ENCODE assay signal across 23 cellular contexts in the genomic region with DNA sequence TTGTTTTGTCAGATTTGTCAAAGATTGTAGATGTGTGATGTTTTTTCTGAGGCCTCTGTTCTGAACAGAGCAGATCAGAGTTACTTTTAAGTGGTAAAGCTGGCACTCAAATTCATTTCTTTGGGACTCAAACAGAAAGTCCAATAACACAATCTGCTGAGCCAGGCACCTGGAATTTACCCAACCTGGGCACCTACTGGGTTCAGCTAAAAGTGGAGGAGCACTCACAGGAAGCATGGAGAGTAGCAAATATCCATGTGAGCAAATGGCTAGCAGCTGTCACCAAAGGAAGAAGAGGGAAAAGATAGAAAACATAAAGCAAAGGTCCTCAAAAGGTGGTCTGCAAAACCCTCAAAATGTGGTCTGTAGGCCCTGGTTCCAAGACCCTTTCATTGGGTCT.
DNase-seq lines count a peak whose midpoint lies in the region; ATAC-seq, FAIRE-seq and TF ChIP-seq lines count a peak whose summit lies in the region.
"Had no signal": no experiment of that assay in that cellular context is flagged by ENCODE, and none has a peak within 500 bp of the region (broad histone marks: within the 10 kb centered on the region; RNA-seq: fewer than 3 reads in every experiment).

No MANE protein-coding gene starts in this region.

- H3K79me2 ChIP-seq in H1 (ENCODE audit: control insufficient read depth in 1 of 2, insufficient read depth in 2 of 2, low read length in 2 of 2), result no peaks in the 10 kb centered on the region

- ATAC-seq in WTC11, result no peak
- no peak for ATAC-seq in HG02884 (IDR thresholded peaks at IDR 0.05; ENCODE audit: unreplicated experiment)
- ATAC-seq: A549, GM12878, HCT116 had no signal

- H3K36me3 ChIP-seq in H1 (ENCODE audit: control insufficient read depth in 2 of 4, insufficient read depth in 4 of 4, low read length in 3 of 4), result no peaks in the 10 kb centered on the region
- H3K36me3 ChIP-seq: BE2C had no signal

- 0 out of 2 replicates have a peak overlapping the region, but pooled peaks have one; percentile 10 for H2BK5ac ChIP-seq in H1 (ENCODE audit: low read depth, low read length)

- H2BK20ac ChIP-seq in H1 (ENCODE audit: low read length), result no peak overlapping the region

- no peak overlapping the region for H3K56ac ChIP-seq in H1 (replicated peaks; ENCODE audit: insufficient read length, low read depth, low read length)

- peak; percentile 36 for FAIRE-seq in GM12892 (lab: Jason Lieb, UNC)
- FAIRE-seq in H1 (lab: Jason Lieb, UNC), result no peak
- FAIRE-seq: A549, G401.6, GM12878 had no signal

- H4K5ac ChIP-seq in H1 (ENCODE audit: insufficient read length, low read depth, low read length), result no peak overlapping the region

- no peak for TF ChIP-seq POLR2A in GM12892 (IDR thresholded peaks at IDR 0.05; ENCODE audit: low read depth, low read length)
- no peak for TF ChIP-seq POLR2A in H1 (IDR thresholded peaks at IDR 0.05; ENCODE audit: control extremely low read depth in 1 of 2, low read depth in 2 of 2, low read length in 2 of 2)

- H3K27ac Mint-ChIP-seq in WTC11, result peak overlapping the region; percentile 24; the same call in 1 of the 2 replicates
- H3K27ac Mint-ChIP-seq: CD4-positive, alpha-beta T cell; CD8-positive, alpha-beta memory T cell had no signal

- TF ChIP-seq CTCF in WTC11 (IDR thresholded peaks at IDR 0.05) (no peak), H1 (IDR thresholded peaks at IDR 0.05; ENCODE audit: control extremely low read depth in 1 of 3, insufficient read depth in 1 of 3, low read depth in 1 of 3, low read length in 3 of 3) (no peak), GM10248 (IDR thresholded peaks at IDR 0.05; ENCODE audit: control extremely low read depth, extremely low read depth, low read depth, missing control alignments) (no peak)

- no peaks in the 10 kb centered on the region for H3K27me3 Mint-ChIP-seq in WTC11 (ENCODE audit: low read depth)
- H3K27me3 Mint-ChIP-seq: CD4-positive, alpha-beta T cell; CD8-positive, alpha-beta memory T cell had no signal

- TF ChIP-seq EP300 in H1 (IDR thresholded peaks at IDR 0.05; ENCODE audit: borderline replicate concordance in 1 of 2, low read depth in 2 of 2, low read length in 2 of 2), result no peak

- peaks cover 31% of the 10 kb centered on the region for H3K4me1 Mint-ChIP-seq in WTC11
- H3K4me1 Mint-ChIP-seq: CD8-positive, alpha-beta memory T cell had no signal

- H2BK15ac ChIP-seq in H1 (ENCODE audit: low read length), result no peak overlapping the region

- no peak overlapping the region for H3K27ac ChIP-seq in H1 (ENCODE audit: low read depth, low read length)
- H3K27ac ChIP-seq: A549; BLaER1 treated with 17β-estradiol and CSF1 and Interleukin-3, amounts not matched to agents 10 nM and 100 nM had no signal

- no peak overlapping the region for H3K4me2 ChIP-seq in H1 (ENCODE audit: insufficient read depth in 1 of 2, low read depth in 2 of 2, low read length in 2 of 2)
- H3K4me2 ChIP-seq: A549; BLaER1 treated with 17β-estradiol and CSF1 and Interleukin-3, amounts not matched to agents 10 nM and 100 nM had no signal

- no peak overlapping the region for H3K4me3 Mint-ChIP-seq in WTC11
- H3K4me3 Mint-ChIP-seq: CD14-positive monocyte; CD4-positive, alpha-beta T cell; CD8-positive, alpha-beta memory T cell had no signal

- no peak overlapping the region for H2AFZ ChIP-seq in H1 (ENCODE audit: low read length)

- no peak overlapping the region for H2AK5ac ChIP-seq in H1 (ENCODE audit: low read depth, low read length)

- H3K4ac ChIP-seq in H1 (replicated peaks; ENCODE audit: insufficient read length, low read depth, low read length), result no peak overlapping the region

- H3K23ac ChIP-seq in H1 (ENCODE audit: insufficient read length), result no peak overlapping the region

- H3K23me2 ChIP-seq in H1 (ENCODE audit: low read depth, low read length), result no peaks in the 10 kb centered on the region

- no peak overlapping the region for H3K9ac ChIP-seq in H1 (replicated peaks in 1 of 4; ENCODE audit: extremely low read depth in 1 of 4, low read depth in 3 of 4, low read length in 3 of 4)
- H3K9ac ChIP-seq: BLaER1 treated with 17β-estradiol and CSF1 and Interleukin-3, amounts not matched to agents 10 nM and 100 nM had no signal

- H2BK12ac ChIP-seq in H1 (ENCODE audit: low read depth, low read length), result no peak overlapping the region

- no peak for DNase-seq in GM12892 (ENCODE audit: insufficient read length)
- DNase-seq in WTC11 (ENCODE audit: low spot score), result no peak
- DNase-seq in H1 (ENCODE audit: low read depth in 1 of 2, low spot score in 2 of 2), result no peak
- no peak for DNase-seq in stimulated activated CD4-positive, alpha-beta T cell treated with anti-CD3 and anti-CD28 coated beads, Interleukin-4, amount 100 ng/mL, for 24 hours
- DNase-seq in GM10248 (ENCODE audit: extremely low spot score), result no peak
- DNase-seq: 8988T; ACHN; AML-193; BE2C; Calu3; CD4-positive, alpha-beta T cell; CD8-positive, alpha-beta memory T cell; DMS53; DMS79 treated with DMSO at 0.1 percent for 48 hours; GOT3; H7 had no signal

- no peak overlapping the region for H3K4me3 ChIP-seq in H1 (ENCODE audit: extremely low read depth in 1 of 4, insufficient read depth in 2 of 4, low read depth in 3 of 4, low read length in 4 of 4)
- H3K4me3 ChIP-seq: A549; BLaER1 treated with 17β-estradiol and CSF1 and Interleukin-3, amounts not matched to agents 10 nM and 100 nM; GM12878 had no signal

- POLR2A ChIA-PET in WTC11 (lab: Charles Lee), result no interaction called here
- POLR2A ChIA-PET in H1 (lab: Charles Lee; ENCODE audit: partially characterized antibody), result no interaction called here
- POLR2A ChIA-PET in GM10248 (lab: Yijun Ruan, JAX), result no interaction called here

- TF ChIP-seq RAD21 in H1 (IDR thresholded peaks at IDR 0.05 in 1 of 2, conservative IDR thresholded peaks at IDR 0.05 in 1 of 2; ENCODE audit: low read depth in 2 of 2, low read length in 2 of 2), result no peak

- no peak overlapping the region for H3K18ac ChIP-seq in H1 (ENCODE audit: extremely low read depth, low read length)

- H3K79me1 ChIP-seq in H1 (ENCODE audit: low read depth, low read length), result no peaks in the 10 kb centered on the region

- H2BK120ac ChIP-seq in H1 (replicated peaks; ENCODE audit: low read depth, low read length), result no peak overlapping the region

- no peaks in the 10 kb centered on the region for H3K9me3 ChIP-seq in H1 (ENCODE audit: insufficient read depth in 2 of 2, low read depth in 1 of 2, low read length in 1 of 2)
- H3K9me3 ChIP-seq: A549; BE2C; BLaER1 treated with 17β-estradiol and CSF1 and Interleukin-3, amounts not matched to agents 10 nM and 100 nM had no signal

- peaks cover 6% of the 10 kb centered on the region for H3K9me3 Mint-ChIP-seq in WTC11
- H3K9me3 Mint-ChIP-seq: CD4-positive, alpha-beta T cell had no signal

- no peaks in the 10 kb centered on the region for H3K27me3 ChIP-seq in H1 (replicated peaks in 1 of 4; ENCODE audit: control insufficient read depth in 3 of 4, extremely low read depth in 1 of 4, insufficient read depth in 3 of 4, low read length in 3 of 4)
- H3K27me3 ChIP-seq: BE2C; BLaER1 treated with 17β-estradiol and CSF1 and Interleukin-3, amounts not matched to agents 10 nM and 100 nM had no signal

- CTCF ChIA-PET in WTC11 (lab: Charles Lee), result no interaction called here
- CTCF ChIA-PET in H1 (lab: Charles Lee; ENCODE audit: partially characterized antibody), result no interaction called here
- CTCF ChIA-PET in GM10248 (lab: Yijun Ruan, JAX), result no interaction called here

- H3K36me3 Mint-ChIP-seq in WTC11, result peaks cover 11% of the 10 kb centered on the region

- H3K14ac ChIP-seq in H1 (ENCODE audit: insufficient read length), result no peak overlapping the region

- no peaks in the 10 kb centered on the region for H4K20me1 ChIP-seq in H1 (replicated peaks in 1 of 2; ENCODE audit: control insufficient read depth in 1 of 2, insufficient read depth in 2 of 2, low read length in 2 of 2)
- H4K20me1 ChIP-seq: BLaER1 treated with 17β-estradiol and CSF1 and Interleukin-3, amounts not matched to agents 10 nM and 100 nM had no signal

- no peak overlapping the region for H4K8ac ChIP-seq in H1 (ENCODE audit: extremely low read depth, insufficient read depth, low read length)

- H3K4me1 ChIP-seq in H1 (replicated peaks in 1 of 4; ENCODE audit: control insufficient read depth in 3 of 4, insufficient read depth in 4 of 4, low read length in 3 of 4), result no peaks in the 10 kb centered on the region
- H3K4me1 ChIP-seq: A549; BE2C; BLaER1 treated with 17β-estradiol and CSF1 and Interleukin-3, amounts not matched to agents 10 nM and 100 nM had no signal

- H4K91ac ChIP-seq in H1 (replicated peaks; ENCODE audit: insufficient read length, low read length), result no peak overlapping the region

TF ChIP-seq in WTC11, 78 proteins besides CTCF, POLR2A, EP300 and RAD21 (continues in another document):
- TF ChIP-seq, protein P1, sequence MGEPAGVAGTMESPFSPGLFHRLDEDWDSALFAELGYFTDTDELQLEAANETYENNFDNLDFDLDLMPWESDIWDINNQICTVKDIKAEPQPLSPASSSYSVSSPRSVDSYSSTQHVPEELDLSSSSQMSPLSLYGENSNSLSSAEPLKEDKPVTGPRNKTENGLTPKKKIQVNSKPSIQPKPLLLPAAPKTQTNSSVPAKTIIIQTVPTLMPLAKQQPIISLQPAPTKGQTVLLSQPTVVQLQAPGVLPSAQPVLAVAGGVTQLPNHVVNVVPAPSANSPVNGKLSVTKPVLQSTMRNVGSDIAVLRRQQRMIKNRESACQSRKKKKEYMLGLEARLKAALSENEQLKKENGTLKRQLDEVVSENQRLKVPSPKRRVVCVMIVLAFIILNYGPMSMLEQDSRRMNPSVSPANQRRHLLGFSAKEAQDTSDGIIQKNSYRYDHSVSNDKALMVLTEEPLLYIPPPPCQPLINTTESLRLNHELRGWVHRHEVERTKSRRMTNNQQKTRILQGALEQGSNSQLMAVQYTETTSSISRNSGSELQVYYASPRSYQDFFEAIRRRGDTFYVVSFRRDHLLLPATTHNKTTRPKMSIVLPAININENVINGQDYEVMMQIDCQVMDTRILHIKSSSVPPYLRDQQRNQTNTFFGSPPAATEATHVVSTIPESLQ (CRISPR knock-in tag; IDR thresholded peaks at IDR 0.05), result no peak
- no peak for TF ChIP-seq CBFB (CRISPR knock-in tag; IDR thresholded peaks at IDR 0.05; ENCODE audit: low read depth)

TF ChIP-seq in H1, 55 proteins besides CTCF, POLR2A, EP300 and RAD21:
- no peak for TF ChIP-seq KDM4A (IDR thresholded peaks at IDR 0.05; ENCODE audit: low read depth, low read length, severe bottlenecking)
- TF ChIP-seq NANOG (IDR thresholded peaks at IDR 0.05; ENCODE audit: insufficient read depth, low read depth, low read length, poor library complexity, severe bottlenecking), result no peak
- TF ChIP-seq SIN3A (conservative IDR thresholded peaks at IDR 0.05 in 1 of 2, IDR thresholded peaks at IDR 0.05 in 1 of 2; ENCODE audit: low read depth in 1 of 2, low read length in 2 of 2), result no peak
- TF ChIP-seq SAP30 (IDR thresholded peaks at IDR 0.05; ENCODE audit: insufficient read depth, insufficient replicate concordance, low read length), result no peak
- no peak for TF ChIP-seq MAFK (IDR thresholded peaks at IDR 0.05; ENCODE audit: low read depth, low read length)
